8 cellular contexts compared by ENCODE assay signal in the genomic region with DNA sequence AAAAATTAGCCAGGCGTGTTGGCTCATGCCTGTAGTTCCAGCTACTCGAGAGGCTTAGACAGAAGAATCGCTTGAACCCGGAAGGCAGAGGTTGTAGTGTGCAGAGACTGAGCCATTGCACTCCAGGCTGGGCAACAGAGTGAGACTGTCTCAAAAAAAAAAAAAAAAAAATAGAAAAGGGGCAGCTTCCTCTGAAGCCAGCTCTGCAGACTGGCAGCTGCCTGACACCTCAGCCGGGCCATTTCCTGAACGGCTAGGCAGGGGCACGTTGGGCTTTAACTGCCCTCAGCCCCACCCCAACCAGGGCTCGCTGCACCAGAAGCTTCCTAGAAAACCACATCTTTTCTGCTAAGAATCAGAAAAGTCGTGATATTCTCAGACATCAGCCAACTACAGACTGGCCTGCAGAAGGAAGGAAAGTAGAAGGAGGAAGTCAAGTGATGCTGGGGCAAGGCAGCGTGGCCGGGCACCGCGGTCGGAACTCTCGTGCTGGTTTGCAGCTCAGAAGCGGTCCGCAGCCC. TPM values are rescaled to one million over a fixed set of nuclear protein-coding genes. Genes with fewer than 3 reads are reported as not detected.
DNase-seq lines count a peak whose midpoint lies in the region; ATAC-seq and TF ChIP-seq lines count a peak whose summit lies in the region.

No MANE protein-coding gene starts in this region.

- H3K27me3 ChIP-seq in DOHH2 (ENCODE audit: control insufficient read depth, low read length): no peaks in the 10 kb centered on the region
- no peaks in the 10 kb centered on the region for H3K27me3 ChIP-seq in Peyer's patch

- H3K9me3 ChIP-seq in DOHH2 (ENCODE audit: control insufficient read depth, insufficient read depth, low read length): peaks cover 3% of the 10 kb centered on the region; the same call in 1 of the 2 replicates
- H3K9me3 ChIP-seq in Peyer's patch: no peaks in the 10 kb centered on the region

- ATAC-seq in GM21737 (IDR thresholded peaks at IDR 0.05; ENCODE audit: unreplicated experiment): peak; percentile 71

- peak overlapping the region; percentile 85 for H3K27ac Mint-ChIP-seq in dendritic cell treated with granulocyte-macrophage colony-stimulating factor and Interleukin-4, amounts not matched to agents 40 ng/mL and 50 ng/mL, for 4 days

- H3K9me2 ChIP-seq in DOHH2 (replicated peaks; ENCODE audit: control insufficient read depth, low read length): no peaks in the 10 kb centered on the region

- H3K36me3 ChIP-seq in DOHH2 (ENCODE audit: control insufficient read depth, low read length) (no peaks in the 10 kb centered on the region), Peyer's patch (peaks cover 0 to 4% (median 0%) of the 10 kb centered on the region in 3 donors)

- no peak for TF ChIP-seq POLR2A in Peyer's patch (IDR thresholded peaks at IDR 0.05)

- intact Hi-C loops in dendritic cell treated with granulocyte-macrophage colony-stimulating factor and Interleukin-4, amounts not matched to agents 40 ng/mL and 50 ng/mL, for 4 days (cut with micrococcal nuclease): loop anchor here (2.0 to 5.0 kb wide), 2 partner anchors 38 to 42 kb away; a partner anchor contains a TSS

- H3K4me3 ChIP-seq in DOHH2 (ENCODE audit: low read length): peak overlapping the region; percentile 62
- H3K4me3 ChIP-seq in Peyer's patch: peak overlapping the region in 1 of 4 donors; percentile 23

- no peak for TF ChIP-seq CTCF in DOHH2 (IDR thresholded peaks at IDR 0.05; ENCODE audit: low read depth, low read length, poor library complexity, severe bottlenecking)
- no peak for TF ChIP-seq CTCF in Peyer's patch (IDR thresholded peaks at IDR 0.05)

- peak overlapping the region; percentile 39 for H3K27ac ChIP-seq in DOHH2 (ENCODE audit: low read depth, low read length)
- H3K27ac ChIP-seq in Peyer's patch: peak overlapping the region in 1 of 4 donors; percentile 74

- H3K4me1 ChIP-seq in DOHH2 (ENCODE audit: control insufficient read depth, low read length): peaks cover 21% of the 10 kb centered on the region
- H3K4me1 ChIP-seq in Peyer's patch: peaks cover 0 to 7% (median 3%) of the 10 kb centered on the region in 4 donors

- H3K79me2 ChIP-seq in DOHH2 (ENCODE audit: control insufficient read depth, low read length): no peaks in the 10 kb centered on the region

- H3K4me1 Mint-ChIP-seq in dendritic cell treated with granulocyte-macrophage colony-stimulating factor and Interleukin-4, amounts not matched to agents 40 ng/mL and 50 ng/mL, for 4 days (ENCODE audit: low read depth): peaks cover 61% of the 10 kb centered on the region

- no peaks in the 10 kb centered on the region for H4K20me1 ChIP-seq in DOHH2 (ENCODE audit: control insufficient read depth, insufficient read depth, low read depth, low read length)

- no peaks in the 10 kb centered on the region for H3K9me3 Mint-ChIP-seq in dendritic cell treated with granulocyte-macrophage colony-stimulating factor and Interleukin-4, amounts not matched to agents 40 ng/mL and 50 ng/mL, for 4 days

- no peaks in the 10 kb centered on the region for H3K27me3 Mint-ChIP-seq in dendritic cell treated with granulocyte-macrophage colony-stimulating factor and Interleukin-4, amounts not matched to agents 40 ng/mL and 50 ng/mL, for 4 days

- no peaks in the 10 kb centered on the region for H3F3A ChIP-seq in DOHH2 (ENCODE audit: control insufficient read depth, insufficient read depth)

- peak overlapping the region; percentile 78 for H3K4me2 ChIP-seq in DOHH2 (ENCODE audit: low read length)

- peaks cover 36% of the 10 kb centered on the region for H3K36me3 Mint-ChIP-seq in dendritic cell treated with granulocyte-macrophage colony-stimulating factor and Interleukin-4, amounts not matched to agents 40 ng/mL and 50 ng/mL, for 4 days (ENCODE audit: low read depth)

- peak in 2 of 3 donors; percentile 78 to 83 for DNase-seq in Peyer's patch
- DNase-seq in stimulated activated CD8-positive, alpha-beta memory T cell treated with anti-CD3 and anti-CD28 coated beads, Interleukin-4, amount 100 ng/mL, for 1 hour (ENCODE audit: low read depth in 2 of 2, low spot score in 1 of 2): peak; percentile 11 to 13
- DNase-seq in NCI-H2107 (lab: John Stamatoyannopoulos, UW): no peak
- no peak for DNase-seq in HuH-7 (ENCODE audit: low spot score)
- no peak for DNase-seq in NCI-H524 treated with DMSO at 0.1 percent for 48 hours (lab: John Stamatoyannopoulos, UW)

- H3K4me3 Mint-ChIP-seq in dendritic cell treated with granulocyte-macrophage colony-stimulating factor and Interleukin-4, amounts not matched to agents 40 ng/mL and 50 ng/mL, for 4 days: peak overlapping the region; percentile 77

RNA-seq across cellular contexts. Expression of a gene that starts 38.0 kb away (rescaled TPM):
- 10 to 100 TPM; 38.8 to 94.4 (median 73.2) TPM for total RNA-seq in Peyer's patch

Comparison
In these comparisons a context has a peak if more than half of its experiments do, and no peak if none do; other contexts are left out.
1. DNase-seq: peak in Peyer's patch (2 of 3) and stimulated activated CD8-positive, alpha-beta memory T cell treated with anti-CD3 and anti-CD28 coated beads, Interleukin-4, amount 100 ng/mL, for 1 hour (2 of 2); none in NCI-H2107 (single experiment), HuH-7 (single experiment) and NCI-H524 treated with DMSO at 0.1 percent for 48 hours (single experiment).